ENCODE assay signal across 25 cellular contexts in genomic region chr12:80056232-80056631, GRCh38. TPM values are rescaled to one million over a fixed set of nuclear protein-coding genes. Genes with fewer than 3 reads are reported as not detected.
"Had no signal": no experiment of that assay in that cellular context is flagged by ENCODE, and none has a peak within 500 bp of the region (broad histone marks: within the 10 kb centered on the region; RNA-seq: fewer than 3 reads in every experiment).

No MANE protein-coding gene starts in this region.

- H3K4me3 ChIP-seq: hepatocyte, sigmoid colon, thyroid gland had no signal

- H3K36me3 ChIP-seq: neutrophil, sigmoid colon, thyroid gland had no signal

- H2AFZ ChIP-seq: hepatocyte, parathyroid adenoma had no signal

- H3K79me2 ChIP-seq: hepatocyte, parathyroid adenoma had no signal

- ATAC-seq: activated CD4-positive, alpha-beta T cell treated with anti-CD3 and anti-CD28 coated beads for 36 hours; activated T-cell treated with anti-CD3 and anti-CD28 coated beads, Interleukin-2, amount 50 U/mL, for 4 hours; esophagus mucosa; WTC11 had no signal

- H3K4me2 ChIP-seq: hepatocyte had no signal

- H3K4me1 ChIP-seq: parathyroid adenoma had no signal

- H3K27me3 ChIP-seq: hepatocyte, neutrophil, sigmoid colon, thyroid gland had no signal

- DNase-seq: activated CD4-positive, alpha-beta T cell treated with anti-CD3 and anti-CD28 coated beads for 36 hours; activated CD4-positive, alpha-beta T cell treated with anti-CD3 and anti-CD28 coated beads, Interleukin-2, amount 50 U/mL, for 48 hours; activated CD8-positive, alpha-beta memory T cell treated with anti-CD3 and anti-CD28 coated beads, Interleukin-2, amount 50 U/mL, for 48 hours; activated naive CD4-positive, alpha-beta T cell; activated naive CD8-positive, alpha-beta T cell treated with anti-CD3 and anti-CD28 coated beads for 36 hours; activated T-cell treated with anti-CD3 and anti-CD28 coated beads, Interleukin-2, amount 50 U/mL, for 4 hours; cerebellar nuclear complex; effector memory CD4-positive, alpha-beta T cell; glutamatergic neuron; immature natural killer cell; kidney glomerular epithelial cell; retina; sigmoid colon; stimulated activated CD4-positive, alpha-beta T cell treated with anti-CD3 and anti-CD28 coated beads, Interleukin-4, amount 100 ng/mL, for 24 hours; stimulated activated naive CD4-positive, alpha-beta T cell treated with Interleukin-2 at 50 U/mL for 16 hours; T1000 had no signal

- H3K9ac ChIP-seq: parathyroid adenoma had no signal

- H3K27ac ChIP-seq: hepatocyte, neutrophil, parathyroid adenoma, thyroid gland had no signal

- H3K9me3 ChIP-seq: neutrophil, sigmoid colon, thyroid gland had no signal

RNA-seq across cellular contexts. Expression of gene OTOGL, which starts 43.1 kb away (rescaled TPM):
- total RNA-seq: activated CD4-positive, alpha-beta T cell treated with anti-CD3 and anti-CD28 coated beads for 36 hours; activated CD8-positive, alpha-beta memory T cell treated with anti-CD3 and anti-CD28 coated beads for 36 hours; activated naive CD8-positive, alpha-beta T cell treated with anti-CD3 and anti-CD28 coated beads for 36 hours; activated T-cell treated with anti-CD3 and anti-CD28 coated beads, Interleukin-2, amount 50 U/mL, for 4 hours; bronchial epithelial cell; mononuclear cell had no signal
- polyA plus RNA-seq: hepatocyte, immature natural killer cell had no signal
